In genomic region chr22:24707477-24707816, GRCh38 we compare ENCODE assay signal across 12 cellular contexts.
A peak's percentile ranks its signal among the peaks of the same experiment; 100 is the strongest.
DNase-seq lines count a peak whose midpoint lies in the region; ATAC-seq, FAIRE-seq and TF ChIP-seq lines count a peak whose summit lies in the region.
"Had no signal": no experiment of that assay in that cellular context is flagged by ENCODE, and none has a peak within 500 bp of the region (broad histone marks: within the 10 kb centered on the region; RNA-seq: fewer than 3 reads in every experiment).

No MANE protein-coding gene starts in this region.

- H3K4me2 ChIP-seq in K562 (ENCODE audit: insufficient read depth, low read length) = peak overlapping the region; percentile 41; the same call in 1 of the 2 replicates

- H3K27me3 ChIP-seq in K562 (ENCODE audit: control insufficient read depth in 2 of 2, insufficient read depth in 2 of 2, low read length in 2 of 2) (no peaks in the 10 kb centered on the region), Caco-2 (replicated peaks; ENCODE audit: control insufficient read depth, insufficient read depth, low read length) (no peaks in the 10 kb centered on the region)

- H3K4me1 Mint-ChIP-seq in Caco-2 (ENCODE audit: low read depth, unreplicated experiment) = no peaks in the 10 kb centered on the region

- H3K9me3 Mint-ChIP-seq in Caco-2 (ENCODE audit: unreplicated experiment) = no peaks in the 10 kb centered on the region
- H3K9me3 Mint-ChIP-seq: activated naive CD8-positive, alpha-beta T cell treated with anti-CD3 and anti-CD28 coated beads, Interleukin-2, amount 50 U/mL, for 24 hours had no signal

- TF ChIP-seq EP300 in K562 (IDR thresholded peaks at IDR 0.05; ENCODE audit: low read length) = no peak

- CTCF ChIA-PET in K562 (lab: Yijun Ruan, JAX; ENCODE audit: low intra/inter-chr PET ratio) (no interaction called here), Caco-2 (lab: Charles Lee) (no interaction called here)

- no peaks in the 10 kb centered on the region for H3K9me1 ChIP-seq in K562 (ENCODE audit: control insufficient read depth, insufficient read depth, low read length)

- peak overlapping the region; percentile 83 for H2AFZ ChIP-seq in K562 (ENCODE audit: low read depth, low read length)

- H3K9me3 ChIP-seq in K562 (replicated peaks; ENCODE audit: control insufficient read depth, insufficient read depth, low read depth, low read length) (no peaks in the 10 kb centered on the region), Caco-2 (no peaks in the 10 kb centered on the region)

- no peaks in the 10 kb centered on the region for H4K20me1 ChIP-seq in K562 (replicated peaks; ENCODE audit: control insufficient read depth, insufficient read depth, low read length)

- H3K27ac Mint-ChIP-seq in Caco-2 (ENCODE audit: unreplicated experiment) = no peak overlapping the region
- H3K27ac Mint-ChIP-seq: activated naive CD8-positive, alpha-beta T cell treated with anti-CD3 and anti-CD28 coated beads, Interleukin-2, amount 50 U/mL, for 24 hours had no signal

- BruUV-seq in K562 (replicated peaks; lab: Mats Ljungman, UMichigan) (no TSS peak), Caco-2 (replicated peaks; lab: Mats Ljungman, UMichigan) (no TSS peak)

- H3K4me3 ChIP-seq in K562 (no peak overlapping the region), Caco-2 (ENCODE audit: low read depth, low read length) (no peak overlapping the region)

- no peaks in the 10 kb centered on the region for H3K27me3 Mint-ChIP-seq in Caco-2 (ENCODE audit: insufficient read depth, unreplicated experiment)

- FAIRE-seq in K562 (lab: Jason Lieb, UNC) = peak; percentile 74

- H3K4me1 ChIP-seq in K562 (replicated peaks in 1 of 2; ENCODE audit: control insufficient read depth in 2 of 2, insufficient read depth in 2 of 2, low read length in 2 of 2) = peaks cover 10 to 18% of the 10 kb centered on the region in 2 experiments
- peaks cover 8% of the 10 kb centered on the region; the same call in 1 of the 2 replicates for H3K4me1 ChIP-seq in Caco-2

- intact Hi-C loops in K562 (cut with micrococcal nuclease) (no loop called here), Caco-2 (cut with micrococcal nuclease; ENCODE audit: unreplicated experiment) (no loop called here)

- no peaks in the 10 kb centered on the region for H3K36me3 ChIP-seq in K562 (ENCODE audit: control insufficient read depth, insufficient read depth, low read length)
- no peaks in the 10 kb centered on the region for H3K36me3 ChIP-seq in Caco-2 (ENCODE audit: control insufficient read depth, insufficient read depth, low read length)

- no peaks in the 10 kb centered on the region for H3K36me3 Mint-ChIP-seq in Caco-2 (ENCODE audit: insufficient read depth, unreplicated experiment)

- TF ChIP-seq POLR2A in K562 (conservative IDR thresholded peaks at IDR 0.05) = no peak

- ATAC-seq in K562 = peak; percentile 81
- ATAC-seq in GM18498 (IDR thresholded peaks at IDR 0.05; ENCODE audit: unreplicated experiment) = no peak
- no peak for ATAC-seq in HG03159 (IDR thresholded peaks at IDR 0.05; ENCODE audit: unreplicated experiment)

- DNase-seq in HT-29 (ENCODE audit: low spot score) = peak; percentile 20
- peak; percentile 24 for DNase-seq in NCI-H2029 (lab: John Stamatoyannopoulos, UW)
- DNase-seq in K562 (ENCODE audit: extremely low read depth in 1 of 4, low spot score in 3 of 4) = peak in 2 of 4 experiments; percentile 28 to 46
- peak; percentile 38 for DNase-seq in medulla oblongata (ENCODE audit: extremely low spot score)
- no peak for DNase-seq in RKO (ENCODE audit: low spot score)
- no peak for DNase-seq in Caco-2
- DNase-seq: effector CD4-positive, alpha-beta T cell; midbrain; NCI-H748 treated with DMSO at 0.1 percent for 48 hours had no signal

- no peak overlapping the region; the same call in 2 of the 3 replicates for H3K27ac ChIP-seq in K562 (ENCODE audit: extremely low read depth, low read depth, low read length)

- 23% methylated on average over 6 of the region's 6 CpGs for WGBS in K562 (ENCODE audit: insufficient coverage, low coverage, missing lambda C conversion rate)

- in situ Hi-C loops in K562 (cut with MboI) = no loop called here

- POLR2A ChIA-PET in K562 (lab: Yijun Ruan, JAX) = interaction anchor here (1.7 kb wide), 1 partner anchor 22 kb away, joined by 4 read pairs; no protein-coding TSS in a partner anchor
- POLR2A ChIA-PET in Caco-2 (lab: Charles Lee) = no interaction called here

- peak in 1 of 2 experiments; percentile 21; a peak in 1 of 4 replicates for TF ChIP-seq RAD21 in K562 (CRISPR knock-in tag; conservative IDR thresholded peaks at IDR 0.05 in 1 of 2, IDR thresholded peaks at IDR 0.05 in 1 of 2)

- no peak overlapping the region for H3K4me3 Mint-ChIP-seq in Caco-2 (ENCODE audit: unreplicated experiment)
- H3K4me3 Mint-ChIP-seq: activated naive CD8-positive, alpha-beta T cell treated with anti-CD3 and anti-CD28 coated beads, Interleukin-2, amount 50 U/mL, for 24 hours had no signal

- peak overlapping the region in 1 of 2 experiments; percentile 50; a peak in 2 of 4 replicates for H3K9ac ChIP-seq in K562 (ENCODE audit: insufficient read depth in 1 of 2, low read depth in 2 of 2, low read length in 2 of 2)

- no peaks in the 10 kb centered on the region for H3K79me2 ChIP-seq in K562 (ENCODE audit: control insufficient read depth, insufficient read depth, low read length)

- TF ChIP-seq CTCF in K562 (IDR thresholded peaks at IDR 0.05 in 2 of 3, conservative IDR thresholded peaks at IDR 0.05 in 1 of 3; ENCODE audit: insufficient read depth in 2 of 3, low read depth in 1 of 3, low read length in 3 of 3) (peak; percentile 17 to 39 (median 24); a peak in 4 of 6 replicates), Caco-2 (IDR thresholded peaks at IDR 0.05; ENCODE audit: insufficient read depth in 1 of 2, low read depth in 1 of 2, low read length in 1 of 2, severe bottlenecking in 1 of 2, unreplicated experiment in 1 of 2) (peak in 1 of 2 experiments; percentile 12)

TF ChIP-seq in K562, 482 proteins besides CTCF, POLR2A, EP300 and RAD21 (continues in another document):
- TF ChIP-seq, protein P1, sequence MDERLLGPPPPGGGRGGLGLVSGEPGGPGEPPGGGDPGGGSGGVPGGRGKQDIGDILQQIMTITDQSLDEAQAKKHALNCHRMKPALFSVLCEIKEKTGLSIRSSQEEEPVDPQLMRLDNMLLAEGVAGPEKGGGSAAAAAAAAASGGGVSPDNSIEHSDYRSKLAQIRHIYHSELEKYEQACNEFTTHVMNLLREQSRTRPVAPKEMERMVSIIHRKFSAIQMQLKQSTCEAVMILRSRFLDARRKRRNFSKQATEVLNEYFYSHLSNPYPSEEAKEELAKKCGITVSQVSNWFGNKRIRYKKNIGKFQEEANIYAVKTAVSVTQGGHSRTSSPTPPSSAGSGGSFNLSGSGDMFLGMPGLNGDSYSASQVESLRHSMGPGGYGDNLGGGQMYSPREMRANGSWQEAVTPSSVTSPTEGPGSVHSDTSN (CRISPR knock-in tag; IDR thresholded peaks at IDR 0.05; ENCODE audit: low read depth) = no peak
- TF ChIP-seq, protein P1 (tag; conservative IDR thresholded peaks at IDR 0.05; ENCODE audit: low read depth) = peak; percentile 53; the same call in 1 of the 2 replicates
- peak; percentile 29 for TF ChIP-seq CTCFL (IDR thresholded peaks at IDR 0.05; ENCODE audit: borderline replicate concordance, insufficient read depth, low read depth, low read length, poor library complexity, severe bottlenecking)
- no peak for TF ChIP-seq EP400 (IDR thresholded peaks at IDR 0.05)
- TF ChIP-seq MEIS2 (IDR thresholded peaks at IDR 0.05; ENCODE audit: partially characterized antibody) = peak; percentile 24
- TF ChIP-seq TAF7 (tag; IDR thresholded peaks at IDR 0.05) = no peak
- TF ChIP-seq PKNOX1 (IDR thresholded peaks at IDR 0.05) = peak; percentile 93
- TF ChIP-seq HDAC2 (IDR thresholded peaks at IDR 0.05) = 0 out of 2 replicates have a peak, but pooled peaks have one; percentile 25
- TF ChIP-seq ZNF668 (CRISPR knock-in tag; IDR thresholded peaks at IDR 0.05) = no peak
- TF ChIP-seq ATF4 (CRISPR knock-in tag; IDR thresholded peaks at IDR 0.05) = no peak

Comparison
In these comparisons a context has a peak if more than half of its experiments do, and no peak if none do; other contexts are left out.
1. DNase-seq: peak in HT-29 (single experiment), NCI-H2029 (single experiment) and medulla oblongata (single experiment); none in RKO (single experiment) and Caco-2 (0 of 2).